Comparison of ENCODE assay signal across 9 cellular contexts in genomic region chr2:188765522-188765921, GRCh38.
A peak's percentile ranks its signal among the peaks of the same experiment; 100 is the strongest.
DNase-seq lines count a peak whose midpoint lies in the region; ATAC-seq and TF ChIP-seq lines count a peak whose summit lies in the region.
"Had no signal": no experiment of that assay in that cellular context is flagged by ENCODE, and none has a peak within 500 bp of the region (broad histone marks: within the 10 kb centered on the region; RNA-seq: fewer than 3 reads in every experiment).

No MANE protein-coding gene starts in this region.

- no peak overlapping the region for H3K4me3 Mint-ChIP-seq in T-helper 17 cell

- H3K79me2 ChIP-seq in fibroblast of lung (ENCODE audit: control insufficient read depth, insufficient read depth, low read length) = no peaks in the 10 kb centered on the region

- no peak overlapping the region for H3K4me3 ChIP-seq in BE2C (ENCODE audit: low read depth, low read length)
- H3K4me3 ChIP-seq in fibroblast of lung (replicated peaks in 1 of 4; ENCODE audit: control extremely low read depth in 1 of 4, insufficient read depth in 1 of 4, low read depth in 3 of 4, low read length in 4 of 4) = no peak overlapping the region
- H3K4me3 ChIP-seq in lower lobe of right lung = no peak overlapping the region
- H3K4me3 ChIP-seq: prostate gland had no signal

- H3K27ac ChIP-seq in fibroblast of lung (ENCODE audit: insufficient read depth, low read length) (no peak overlapping the region), lower lobe of right lung (no peak overlapping the region)
- H3K27ac ChIP-seq: prostate gland had no signal

- no peak overlapping the region for H2AFZ ChIP-seq in fibroblast of lung (ENCODE audit: low read length)

- H3K27me3 ChIP-seq in BE2C = no peaks in the 10 kb centered on the region
- H3K27me3 ChIP-seq in fibroblast of lung (ENCODE audit: control insufficient read depth, insufficient read depth, low read length) = no peaks in the 10 kb centered on the region
- no peaks in the 10 kb centered on the region for H3K27me3 ChIP-seq in lower lobe of right lung (ENCODE audit: low read depth)

- DNase-seq in BE2C (peak; percentile 46), NCI-H1105 treated with DMSO at 0.1 percent for 48 hours (lab: John Stamatoyannopoulos, UW) (peak; percentile 75), fibroblast of lung (ENCODE audit: low read depth in 2 of 2) (peak; percentile 32 to 68), lower lobe of right lung (no peak), T-helper 17 cell (no peak)

- H3K4me2 ChIP-seq in fibroblast of lung (ENCODE audit: extremely low read depth, insufficient read depth, low read length) = no peak overlapping the region

- H3K4me1 ChIP-seq in BE2C (no peaks in the 10 kb centered on the region), fibroblast of lung (ENCODE audit: control insufficient read depth, extremely low read depth, insufficient read depth, low read length) (no peaks in the 10 kb centered on the region), lower lobe of right lung (no peaks in the 10 kb centered on the region)
- H3K4me1 ChIP-seq: prostate gland had no signal

- TF ChIP-seq CTCF in BE2C (IDR thresholded peaks at IDR 0.05; ENCODE audit: low read depth, low read length) = peak; percentile 62
- peak; percentile 4 to 34 for TF ChIP-seq CTCF in fibroblast of lung (conservative IDR thresholded peaks at IDR 0.05 in 1 of 2, IDR thresholded peaks at IDR 0.05 in 1 of 2; ENCODE audit: low read depth in 1 of 2, low read length in 2 of 2)
- TF ChIP-seq CTCF in lower lobe of right lung (IDR thresholded peaks at IDR 0.05) = no peak

- H3K9ac ChIP-seq in fibroblast of lung (ENCODE audit: insufficient read depth, low read length) = no peak overlapping the region

- intact Hi-C loops in lower lobe of right lung (cut with DNase I) = no loop called here

- H4K20me1 ChIP-seq in fibroblast of lung (ENCODE audit: control insufficient read depth, extremely low read depth, insufficient read depth, low read length) = no peaks in the 10 kb centered on the region

- H3K4me1 Mint-ChIP-seq in T-helper 17 cell = no peaks in the 10 kb centered on the region

- H3K36me3 ChIP-seq in BE2C (no peaks in the 10 kb centered on the region), fibroblast of lung (ENCODE audit: control insufficient read depth, insufficient read depth, low read length) (no peaks in the 10 kb centered on the region), lower lobe of right lung (no peaks in the 10 kb centered on the region)
- H3K36me3 ChIP-seq: prostate gland had no signal

- no peaks in the 10 kb centered on the region for H3K27me3 Mint-ChIP-seq in T-helper 17 cell

- no peak overlapping the region for H3K27ac Mint-ChIP-seq in T-helper 17 cell

- H3K36me3 Mint-ChIP-seq in T-helper 17 cell (ENCODE audit: low read depth) = no peaks in the 10 kb centered on the region

- peak; percentile 84 for ATAC-seq in GM18511 (IDR thresholded peaks at IDR 0.05; ENCODE audit: unreplicated experiment)
- ATAC-seq in HG02840 (IDR thresholded peaks at IDR 0.05; ENCODE audit: low FRiP score, unreplicated experiment) = no peak
- ATAC-seq in lower lobe of right lung = no peak
- ATAC-seq in T-helper 17 cell = no peak
- no peak for ATAC-seq in GM18909 (IDR thresholded peaks at IDR 0.05; ENCODE audit: poor library complexity, unreplicated experiment)

- no peaks in the 10 kb centered on the region for H3K9me3 ChIP-seq in BE2C
- no peaks in the 10 kb centered on the region for H3K9me3 ChIP-seq in fibroblast of lung (ENCODE audit: control insufficient read depth, insufficient read depth, low read depth, low read length)
- H3K9me3 ChIP-seq in lower lobe of right lung = no peaks in the 10 kb centered on the region
- no peaks in the 10 kb centered on the region for H3K9me3 ChIP-seq in T-helper 17 cell (ENCODE audit: control insufficient read depth, low read length, poor library complexity, severe bottlenecking)
- H3K9me3 ChIP-seq: prostate gland had no signal

Comparison
In these comparisons a context has a peak if more than half of its experiments do, and no peak if none do; other contexts are left out.
1. DNase-seq: peak in BE2C (single experiment), NCI-H1105 treated with DMSO at 0.1 percent for 48 hours (single experiment) and fibroblast of lung (2 of 2); none in lower lobe of right lung (single experiment) and T-helper 17 cell (0 of 3).